ENCODE assay signal across 16 cellular contexts in the genomic region with DNA sequence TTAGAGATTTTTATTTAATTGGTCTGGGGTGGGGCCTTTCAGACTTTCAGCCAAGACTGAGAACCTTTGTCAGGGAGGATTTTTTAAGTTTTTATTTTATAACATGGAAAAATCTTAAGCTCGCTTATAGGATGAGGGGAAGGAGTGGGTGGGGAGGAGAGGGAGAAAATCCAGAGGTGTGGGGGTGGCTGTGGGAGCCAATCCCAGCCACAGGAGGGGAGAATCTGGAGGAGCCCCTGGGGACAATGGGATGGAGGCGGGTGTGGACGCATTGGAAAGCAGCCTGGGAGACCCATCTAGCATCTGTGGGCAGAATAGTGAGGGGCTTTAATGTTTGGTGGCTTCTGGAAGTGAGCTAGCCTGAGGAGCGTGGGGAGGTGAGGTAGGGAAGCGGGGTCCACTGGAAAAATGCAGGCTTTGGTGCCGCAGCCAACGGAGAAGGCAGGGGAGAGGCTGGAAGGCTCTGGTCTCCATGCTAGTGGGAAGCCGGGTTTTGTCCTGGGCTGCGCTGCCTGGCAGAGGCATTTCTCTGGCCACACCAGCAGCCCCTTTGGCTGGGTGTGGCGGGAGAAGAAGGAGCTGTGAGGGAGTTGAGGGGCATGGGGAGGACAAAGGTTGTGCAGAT. TPM values are rescaled to one million over a fixed set of nuclear protein-coding genes. Genes with fewer than 3 reads are reported as not detected.
DNase-seq lines count a peak whose midpoint lies in the region; ATAC-seq and TF ChIP-seq lines count a peak whose summit lies in the region.
"Had no signal": no experiment of that assay in that cellular context is flagged by ENCODE, and none has a peak within 500 bp of the region (broad histone marks: within the 10 kb centered on the region; RNA-seq: fewer than 3 reads in every experiment).

No MANE protein-coding gene starts in this region.

- H3K9me3 Mint-ChIP-seq in glutamatergic neuron (ENCODE audit: unreplicated experiment), result peaks cover 2% of the 10 kb centered on the region
- H3K9me3 Mint-ChIP-seq: CD14-positive monocyte had no signal

- peaks cover 8 to 15% of the 10 kb centered on the region in 2 donors for H3K4me1 ChIP-seq in esophagus (ENCODE audit: control insufficient read depth in 2 of 2, insufficient read depth in 2 of 2, low read length in 1 of 2)
- peaks cover 0 to 20% (median 5%) of the 10 kb centered on the region in 6 donors for H3K4me1 ChIP-seq in spleen
- H3K4me1 ChIP-seq: Caco-2 had no signal

- H3K36me3 ChIP-seq in esophagus (ENCODE audit: control insufficient read depth in 2 of 2, insufficient read depth in 2 of 2, low read length in 1 of 2), result no peaks in the 10 kb centered on the region
- H3K36me3 ChIP-seq in spleen, result no peaks in the 10 kb centered on the region

- H3K36me3 Mint-ChIP-seq in T-helper 17 cell (ENCODE audit: low read depth) (no peaks in the 10 kb centered on the region), glutamatergic neuron (ENCODE audit: unreplicated experiment) (no peaks in the 10 kb centered on the region)
- H3K36me3 Mint-ChIP-seq: CD14-positive monocyte had no signal

- H3K27me3 Mint-ChIP-seq in T-helper 17 cell, result peaks cover 15% of the 10 kb centered on the region
- H3K27me3 Mint-ChIP-seq in glutamatergic neuron (ENCODE audit: unreplicated experiment), result peaks cover 8% of the 10 kb centered on the region

- 48 to 73% methylated on average over 10 of the region's 10 CpGs for WGBS in esophagus, 2 donors
- 82 to 96% (median 88%) methylated on average over 10 of the region's 10 CpGs for WGBS in spleen, 5 donors

- H3K27ac ChIP-seq in C4-2B (0 out of 2 replicates have a peak overlapping the region, but pooled peaks have one; percentile 1), esophagus (ENCODE audit: low read depth in 2 of 2, low read length in 1 of 2) (peak overlapping the region; percentile 8 to 69), spleen (no peak overlapping the region)

- TF ChIP-seq CTCF in C4-2B (conservative IDR thresholded peaks at IDR 0.05) (no peak), spleen (IDR thresholded peaks at IDR 0.05 in 8 of 11, conservative IDR thresholded peaks at IDR 0.05 in 3 of 11) (no peak), glutamatergic neuron (IDR thresholded peaks at IDR 0.05; ENCODE audit: partially characterized antibody, unreplicated experiment) (no peak)

- peaks cover 22% of the 10 kb centered on the region for H3K4me1 Mint-ChIP-seq in T-helper 17 cell
- peaks cover 4% of the 10 kb centered on the region for H3K4me1 Mint-ChIP-seq in glutamatergic neuron (ENCODE audit: low read depth, unreplicated experiment)

- intact Hi-C loops in spleen (cut with DNase I; ENCODE audit: low total_unique reads), result no loop called here

- DNase-seq in T-helper 17 cell (no peak), spleen (peak; percentile 33), glutamatergic neuron (no peak), DMS53 (lab: John Stamatoyannopoulos, UW) (no peak), Ammon's horn (ENCODE audit: low spot score) (no peak)
- DNase-seq: Caco-2, MV-4-11, NCI-H1417 treated with DMSO at 0.1 percent for 48 hours, NCI-H2081, NCI-H510A treated with DMSO at 0.1 percent for 48 hours had no signal

- ATAC-seq in T-helper 17 cell (no peak), HG03175 (IDR thresholded peaks at IDR 0.05; ENCODE audit: unreplicated experiment) (no peak)

- no peak for TF ChIP-seq POLR2A in spleen (IDR thresholded peaks at IDR 0.05)

- H3K4me3 ChIP-seq in esophagus (ENCODE audit: low read depth in 1 of 2, low read length in 2 of 2) (no peak overlapping the region), spleen (no peak overlapping the region)
- H3K4me3 ChIP-seq: GM12878 had no signal

- no peaks in the 10 kb centered on the region for H3K27me3 ChIP-seq in esophagus (ENCODE audit: control insufficient read depth in 1 of 2, insufficient read depth in 2 of 2, low read length in 2 of 2)
- no peaks in the 10 kb centered on the region for H3K27me3 ChIP-seq in spleen (replicated peaks in 1 of 7)

- H3K9me3 ChIP-seq in T-helper 17 cell (ENCODE audit: control insufficient read depth, low read length, poor library complexity, severe bottlenecking) (no peaks in the 10 kb centered on the region), esophagus (ENCODE audit: control insufficient read depth in 2 of 2, insufficient read depth in 1 of 2, low read depth in 1 of 2, low read length in 1 of 2) (no peaks in the 10 kb centered on the region), spleen (no peaks in the 10 kb centered on the region)
- H3K9me3 ChIP-seq: Caco-2 had no signal

- H3K27ac Mint-ChIP-seq in T-helper 17 cell, result peak overlapping the region; percentile 37
- H3K27ac Mint-ChIP-seq in glutamatergic neuron (ENCODE audit: unreplicated experiment), result no peak overlapping the region
- H3K27ac Mint-ChIP-seq: CD14-positive monocyte had no signal

- H3K4me3 Mint-ChIP-seq in T-helper 17 cell (no peak overlapping the region), glutamatergic neuron (ENCODE audit: unreplicated experiment) (no peak overlapping the region)

RNA-seq across cellular contexts. Expression of gene INPP5D, which starts 11.5 kb away (rescaled TPM):
- 100 to 1,000 TPM; 163 to 184 TPM for total RNA-seq in T-helper 17 cell
- 1 to 10 TPM; 3.4 to 5.6 TPM for polyA plus RNA-seq in esophagus
- total RNA-seq in spleen, result 100 to 1,000 TPM; 172 to 246 (median 186) TPM
- polyA plus RNA-seq in spleen, result 10 to 100 TPM; 71.1 to 97.8 (median 97.4) TPM
- 2.2 TPM for total RNA-seq in glutamatergic neuron (ENCODE audit: unreplicated experiment)
- total RNA-seq: Caco-2 had no signal

RNA-seq across cellular contexts. Expression of gene NEU2, which starts 16.2 kb away (rescaled TPM):
- total RNA-seq in T-helper 17 cell (not detected), spleen (not detected), glutamatergic neuron (ENCODE audit: unreplicated experiment) (not detected)
- polyA plus RNA-seq in esophagus (not detected), spleen (not detected)
- total RNA-seq: Caco-2, GM12878, RPMI7951 had no signal
- polyA plus RNA-seq: CD14-positive monocyte, GM12878 had no signal

RNA-seq across cellular contexts. Expression of gene NGEF, which starts 35.6 kb away (rescaled TPM):
- total RNA-seq in T-helper 17 cell (not detected), spleen (under 1 TPM in 3 of 7 donors, not detected in 4; 0.23 to 0.79 (median 0.43) TPM), glutamatergic neuron (ENCODE audit: unreplicated experiment) (7.2 TPM)
- polyA plus RNA-seq in esophagus (10 to 100 TPM in 1 of 2 donors, 1 to 10 TPM in 1; 8.4 to 11.4 TPM), spleen (under 1 TPM in 2 of 3 donors, not detected in 1; 0.26 to 0.45 TPM)
- total RNA-seq: GM12878 had no signal
- polyA plus RNA-seq: CD14-positive monocyte had no signal

Comparison
In these comparisons a context has a peak if more than half of its experiments do, and no peak if none do; other contexts are left out.
1. H3K27ac ChIP-seq: peak in C4-2B (single experiment) and esophagus (2 of 2); none in spleen (0 of 8).
2. RNA of gene INPP5D, which starts 11.5 kb away (total RNA-seq): 172 to 246 TPM in spleen and 163 to 184 TPM in T-helper 17 cell; 2.2 TPM in glutamatergic neuron (single experiment); every median in the first group is over 10 times any median in the second.